ENCODE assay signal across 19 cellular contexts in the genomic region with DNA sequence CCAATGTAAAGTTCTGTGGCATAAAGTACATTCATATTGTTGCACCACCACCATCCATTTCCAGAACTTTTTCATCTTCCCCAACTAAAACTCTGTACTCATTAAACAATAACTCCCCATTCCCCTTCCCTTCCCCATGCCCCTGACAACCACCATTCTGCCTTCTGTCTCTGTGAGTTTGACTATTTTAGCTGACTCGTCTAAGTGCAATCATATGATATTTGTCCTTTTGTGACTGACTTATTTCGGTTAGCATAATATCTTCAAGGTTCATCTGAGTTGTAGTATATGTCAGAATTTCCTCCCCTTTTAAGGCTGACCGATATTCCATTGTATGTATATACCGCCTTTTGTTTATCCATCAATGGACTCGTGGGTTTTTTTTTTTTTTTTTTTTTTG. TPM values are rescaled to one million over a fixed set of nuclear protein-coding genes. Genes with fewer than 3 reads are reported as not detected.
DNase-seq lines count a peak whose midpoint lies in the region; ATAC-seq and TF ChIP-seq lines count a peak whose summit lies in the region.
"Had no signal": no experiment of that assay in that cellular context is flagged by ENCODE, and none has a peak within 500 bp of the region (broad histone marks: within the 10 kb centered on the region; RNA-seq: fewer than 3 reads in every experiment).

No MANE protein-coding gene starts in this region.

- H3K9ac ChIP-seq in PC-3 (ENCODE audit: low read length) (no peak overlapping the region), skeletal muscle tissue (ENCODE audit: low read depth in 1 of 3, low read length in 3 of 3) (no peak overlapping the region)
- H3K9ac ChIP-seq: BLaER1 had no signal

- no peak for ATAC-seq in PC-3
- ATAC-seq in HG03045 (IDR thresholded peaks at IDR 0.05; ENCODE audit: unreplicated experiment) = no peak
- no peak for ATAC-seq in HG03095 (IDR thresholded peaks at IDR 0.05; ENCODE audit: unreplicated experiment)
- ATAC-seq: HCT116 had no signal

- no peaks in the 10 kb centered on the region for H3K27me3 Mint-ChIP-seq in activated naive CD4-positive, alpha-beta T cell treated with anti-CD3 and anti-CD28 coated beads, Interleukin-2, amount 50 U/mL, for 24 hours
- peaks cover 14% of the 10 kb centered on the region for H3K27me3 Mint-ChIP-seq in endothelial cell (ENCODE audit: unreplicated experiment)
- H3K27me3 Mint-ChIP-seq in CD8-positive, alpha-beta memory T cell = no peaks in the 10 kb centered on the region
- H3K27me3 Mint-ChIP-seq: CD4-positive, alpha-beta memory T cell; IgD-negative memory B cell had no signal

- no peaks in the 10 kb centered on the region for H3K9me2 ChIP-seq in PC-3 (replicated peaks; ENCODE audit: low read length)

- H3K27ac Mint-ChIP-seq in activated naive CD4-positive, alpha-beta T cell treated with anti-CD3 and anti-CD28 coated beads, Interleukin-2, amount 50 U/mL, for 24 hours = peak overlapping the region; percentile 43
- no peak overlapping the region for H3K27ac Mint-ChIP-seq in endothelial cell (ENCODE audit: unreplicated experiment)
- peak overlapping the region in 1 of 8 donors; percentile 5 for H3K27ac Mint-ChIP-seq in CD8-positive, alpha-beta memory T cell

- POLR2A ChIA-PET in PC-3 (lab: Charles Lee; ENCODE audit: unreplicated experiment) = no interaction called here
- POLR2A ChIA-PET in CD8-positive, alpha-beta memory T cell (lab: Charles Lee) = no interaction called here

- H3K9me3 Mint-ChIP-seq in activated naive CD4-positive, alpha-beta T cell treated with anti-CD3 and anti-CD28 coated beads, Interleukin-2, amount 50 U/mL, for 24 hours = no peaks in the 10 kb centered on the region
- H3K9me3 Mint-ChIP-seq in endothelial cell (ENCODE audit: unreplicated experiment) = no peaks in the 10 kb centered on the region
- H3K9me3 Mint-ChIP-seq in CD8-positive, alpha-beta memory T cell = no peaks in the 10 kb centered on the region
- H3K9me3 Mint-ChIP-seq: CD4-positive, alpha-beta memory T cell; IgD-negative memory B cell had no signal

- no peaks in the 10 kb centered on the region for H3K27me3 ChIP-seq in PC-3 (ENCODE audit: low read length)
- no peaks in the 10 kb centered on the region for H3K27me3 ChIP-seq in skeletal muscle tissue (ENCODE audit: control insufficient read depth in 3 of 3, insufficient read depth in 3 of 3, low read length in 3 of 3)
- H3K27me3 ChIP-seq in CD8-positive, alpha-beta memory T cell (ENCODE audit: insufficient read depth, low read length, poor library complexity, severe bottlenecking) = no peaks in the 10 kb centered on the region
- H3K27me3 ChIP-seq: BLaER1, SJCRH30 had no signal

- intact Hi-C loops in PC-3 (cut with micrococcal nuclease) = no loop called here

- peaks cover 42% of the 10 kb centered on the region for H3K4me1 ChIP-seq in PC-3 (ENCODE audit: insufficient read depth, low read length)
- peaks cover 30 to 43% (median 38%) of the 10 kb centered on the region in 3 donors for H3K4me1 ChIP-seq in skeletal muscle tissue (ENCODE audit: control insufficient read depth in 3 of 3, insufficient read depth in 3 of 3, low read length in 3 of 3)
- H3K4me1 ChIP-seq in CD8-positive, alpha-beta memory T cell (ENCODE audit: insufficient read depth, low read length) = no peaks in the 10 kb centered on the region

- peaks cover 5% of the 10 kb centered on the region for H3K4me1 Mint-ChIP-seq in activated naive CD4-positive, alpha-beta T cell treated with anti-CD3 and anti-CD28 coated beads, Interleukin-2, amount 50 U/mL, for 24 hours
- peaks cover 25% of the 10 kb centered on the region for H3K4me1 Mint-ChIP-seq in endothelial cell (ENCODE audit: unreplicated experiment)
- H3K4me1 Mint-ChIP-seq in CD8-positive, alpha-beta memory T cell = peaks cover 0 to 8% (median 4%) of the 10 kb centered on the region in 3 donors

- no peak for DNase-seq in activated naive CD4-positive, alpha-beta T cell treated with anti-CD3 and anti-CD28 coated beads, Interleukin-2, amount 50 U/mL, for 16 hours
- DNase-seq in PC-3 (peak; percentile 21), endothelial cell (ENCODE audit: low spot score) (no peak)
- no peak for DNase-seq in CD8-positive, alpha-beta memory T cell
- DNase-seq: CD4-positive, alpha-beta memory T cell; Karpas-422; NCI-H1694; NCI-H2081; NCI-H2171; NCI-H345; NCI-H524 had no signal

- H2AFZ ChIP-seq in PC-3 (ENCODE audit: low read length) = no peak overlapping the region

- TF ChIP-seq CTCF in PC-3 (conservative IDR thresholded peaks at IDR 0.05; ENCODE audit: low read depth, low read length) (no peak), endothelial cell (IDR thresholded peaks at IDR 0.05; ENCODE audit: unreplicated experiment) (no peak)

- H4K20me1 ChIP-seq in PC-3 (ENCODE audit: low read length) = no peaks in the 10 kb centered on the region
- H4K20me1 ChIP-seq: BLaER1 had no signal

- no peaks in the 10 kb centered on the region for H3K36me3 ChIP-seq in PC-3 (ENCODE audit: low read depth, low read length)
- H3K36me3 ChIP-seq in skeletal muscle tissue (ENCODE audit: control insufficient read depth in 3 of 3, insufficient read depth in 3 of 3, low read length in 3 of 3) = no peaks in the 10 kb centered on the region
- H3K36me3 ChIP-seq in CD8-positive, alpha-beta memory T cell (ENCODE audit: insufficient read depth, low read length) = no peaks in the 10 kb centered on the region
- H3K36me3 ChIP-seq: SJCRH30 had no signal

- no TSS peak for BruUV-seq in PC-3 (replicated peaks; lab: Mats Ljungman, UMichigan)

- H3K4me3 ChIP-seq in PC-3 (ENCODE audit: low read length) (no peak overlapping the region), skeletal muscle tissue (ENCODE audit: low read length in 3 of 3) (no peak overlapping the region)
- H3K4me3 ChIP-seq in CD8-positive, alpha-beta memory T cell (ENCODE audit: low read length) = no peak overlapping the region
- H3K4me3 ChIP-seq: BLaER1, SJCRH30 had no signal

- H3K4me2 ChIP-seq in PC-3 (ENCODE audit: low read length) = peak overlapping the region; percentile 44; the same call in 1 of the 2 replicates
- H3K4me2 ChIP-seq: BLaER1 had no signal

- no peaks in the 10 kb centered on the region for H3K36me3 Mint-ChIP-seq in activated naive CD4-positive, alpha-beta T cell treated with anti-CD3 and anti-CD28 coated beads, Interleukin-2, amount 50 U/mL, for 24 hours
- H3K36me3 Mint-ChIP-seq in endothelial cell (ENCODE audit: low read depth, unreplicated experiment) = no peaks in the 10 kb centered on the region
- peaks cover 0 to 11% (median 5%) of the 10 kb centered on the region in 3 donors for H3K36me3 Mint-ChIP-seq in CD8-positive, alpha-beta memory T cell
- H3K36me3 Mint-ChIP-seq: IgD-negative memory B cell had no signal

- CTCF ChIA-PET in PC-3 (lab: Charles Lee) = no interaction called here
- CTCF ChIA-PET in CD8-positive, alpha-beta memory T cell (lab: Charles Lee) = no interaction called here

- no peak overlapping the region for H3K27ac ChIP-seq in PC-3 (ENCODE audit: low read length)
- peak overlapping the region; percentile 79 for H3K27ac ChIP-seq in skeletal muscle tissue (ENCODE audit: low read depth, low read length)
- H3K27ac ChIP-seq in CD8-positive, alpha-beta memory T cell (ENCODE audit: low read depth, low read length) = no peak overlapping the region
- H3K27ac ChIP-seq: BLaER1 had no signal

- H3K79me2 ChIP-seq in PC-3 (ENCODE audit: low read length) = no peaks in the 10 kb centered on the region

- no peaks in the 10 kb centered on the region for H3K9me3 ChIP-seq in PC-3 (ENCODE audit: low read length)
- H3K9me3 ChIP-seq in skeletal muscle tissue (ENCODE audit: control insufficient read depth in 3 of 3, low read length in 3 of 3) = no peaks in the 10 kb centered on the region
- H3K9me3 ChIP-seq in CD8-positive, alpha-beta memory T cell (ENCODE audit: low read length) = no peaks in the 10 kb centered on the region
- H3K9me3 ChIP-seq: BLaER1, SJCRH30 had no signal

- H3F3A ChIP-seq in PC-3 (ENCODE audit: low read length, unreplicated experiment) = no peaks in the 10 kb centered on the region

- H3K4me3 Mint-ChIP-seq in activated naive CD4-positive, alpha-beta T cell treated with anti-CD3 and anti-CD28 coated beads, Interleukin-2, amount 50 U/mL, for 24 hours = no peak overlapping the region
- peak overlapping the region; percentile 6 for H3K4me3 Mint-ChIP-seq in endothelial cell (ENCODE audit: unreplicated experiment)
- no peak overlapping the region for H3K4me3 Mint-ChIP-seq in CD8-positive, alpha-beta memory T cell
- H3K4me3 Mint-ChIP-seq: CD4-positive, alpha-beta memory T cell; IgD-negative memory B cell had no signal

RNA-seq across cellular contexts. Expression of a gene that starts 29.0 kb away (rescaled TPM):
- total RNA-seq in PC-3 (2014; rRNA removed) (17.4 and 17.6 TPM in 2 replicates), endothelial cell (ENCODE audit: unreplicated experiment) (23.7 TPM), skeletal muscle tissue (30.3 TPM)
- 10 to 100 TPM; 27.5 to 27.6 TPM for total RNA-seq in CD8-positive, alpha-beta memory T cell
- polyA plus RNA-seq in CD8-positive, alpha-beta memory T cell = 21.2 TPM
